ENCODE assay signal across 8 cellular contexts in the genomic region with DNA sequence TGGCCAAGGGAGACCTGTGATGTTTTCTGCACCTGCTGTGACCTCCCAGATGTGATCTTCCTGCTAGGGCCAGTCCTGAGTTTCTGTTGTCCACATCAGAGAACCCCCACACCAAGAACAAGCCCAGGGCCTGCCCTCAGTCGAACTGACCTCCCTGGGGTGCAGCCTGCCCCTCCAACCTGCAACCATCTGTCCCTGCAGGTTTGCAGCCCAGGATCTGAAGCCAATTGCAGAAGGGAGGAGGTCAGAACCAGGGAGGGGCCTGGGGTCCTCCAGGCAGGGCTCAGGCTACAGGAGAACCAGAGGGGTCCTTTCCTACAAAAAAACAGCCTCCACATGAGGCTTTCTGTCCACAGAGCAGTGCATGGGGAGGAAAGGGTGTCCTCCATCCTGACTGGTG. TPM values are rescaled to one million over a fixed set of nuclear protein-coding genes. Genes with fewer than 3 reads are reported as not detected.
DNase-seq lines count a peak whose midpoint lies in the region; ATAC-seq and TF ChIP-seq lines count a peak whose summit lies in the region.

No MANE protein-coding gene starts in this region.

- no peak for TF ChIP-seq POLR2A in sigmoid colon (IDR thresholded peaks at IDR 0.05)

- CTCF ChIA-PET in RWPE1 (lab: Yijun Ruan, JAX), result interaction anchor here (0.6 to 1.6 kb wide), 3 partner anchors 93 to 223 kb away, joined by 3 to 5 read pairs (median 5); no protein-coding TSS in a partner anchor

- WGBS in sigmoid colon, 2 donors, result 60 to 65% methylated on average over 1 of the region's 1 CpG

- no peak for ATAC-seq in GM21717 (IDR thresholded peaks at IDR 0.05; ENCODE audit: unreplicated experiment)
- no peak for ATAC-seq in esophagus mucosa

- POLR2A ChIA-PET in RWPE1 (lab: Yijun Ruan, JAX; ENCODE audit: low non-redundant PET), result no interaction called here

- peaks cover 3 to 15% (median 6%) of the 10 kb centered on the region in 4 donors for H3K36me3 ChIP-seq in sigmoid colon

- H3K27ac ChIP-seq in RWPE1, result peak overlapping the region; percentile 86
- peak overlapping the region; percentile 88 to 98 (median 96) for H3K27ac ChIP-seq in sigmoid colon

- no peak for DNase-seq in GM12864 (ENCODE audit: low read depth)
- DNase-seq in RWPE1 (ENCODE audit: low spot score), result no peak
- no peak for DNase-seq in fibroblast of mammary gland (ENCODE audit: low read depth)
- DNase-seq in sigmoid colon, result no peak
- no peak for DNase-seq in KBM-7
- DNase-seq in NCI-H446 (lab: John Stamatoyannopoulos, UW), result no peak

- no peaks in the 10 kb centered on the region for H3K9me3 ChIP-seq in sigmoid colon

- H3K4me3 ChIP-seq in GM12864 (ENCODE audit: low read depth, low read length) (peak overlapping the region; percentile 57; the same call in 1 of the 2 replicates), fibroblast of mammary gland (ENCODE audit: control insufficient read depth, low read depth, low read length) (peak overlapping the region; percentile 72), sigmoid colon (peak overlapping the region; percentile 74 to 85 (median 82))

- H3K27me3 ChIP-seq in sigmoid colon, result no peaks in the 10 kb centered on the region

- no peak for TF ChIP-seq EP300 in sigmoid colon (IDR thresholded peaks at IDR 0.05)

- TF ChIP-seq CTCF in GM12864 (IDR thresholded peaks at IDR 0.05; ENCODE audit: low read depth, low read length, missing control alignments) (no peak), RWPE1 (conservative IDR thresholded peaks at IDR 0.05; ENCODE audit: low read depth) (no peak), fibroblast of mammary gland (conservative IDR thresholded peaks at IDR 0.05; ENCODE audit: control insufficient read depth, insufficient read depth, low read depth, low read length) (no peak), sigmoid colon (IDR thresholded peaks at IDR 0.05) (no peak)

- in situ Hi-C loops in KBM-7 (cut with MboI; ENCODE audit: low pct_unique_long_range_greater_than_20kb, low sequenced_read_pairs), result no loop called here

- intact Hi-C loops in sigmoid colon (cut with DNase I), result loop anchor here (5.0 to 10.0 kb wide), 3 partner anchors 56 to 788 kb away; partner anchors contain the start of genes APBB1, FHIP1B, TRIM22 and TRIM5

- peaks cover 0 to 43% (median 36%) of the 10 kb centered on the region in 4 donors for H3K4me1 ChIP-seq in sigmoid colon

RNA-seq across cellular contexts. Expression of gene TRIM3, which starts 0.8 kb away (rescaled TPM):
- total RNA-seq in sigmoid colon (10 to 100 TPM; 19.8 to 27.1 (median 24.4) TPM), esophagus mucosa (2.7 TPM)
- polyA plus RNA-seq in sigmoid colon, result 10 to 100 TPM; 14.6 to 19.8 (median 17.1) TPM

RNA-seq across cellular contexts. Expression of gene ARFIP2, which starts 8.2 kb away (rescaled TPM):
- 10 to 100 TPM; 33.9 to 37.2 (median 35.3) TPM for total RNA-seq in sigmoid colon
- 10 to 100 TPM; 55.8 to 68.0 (median 60.7) TPM for polyA plus RNA-seq in sigmoid colon
- total RNA-seq in esophagus mucosa, result 36.3 TPM

RNA-seq across cellular contexts. Expression of gene TIMM10B, which starts 8.4 kb away (rescaled TPM):
- 10 to 100 TPM; 24.9 to 47.4 (median 44.2) TPM for total RNA-seq in sigmoid colon
- polyA plus RNA-seq in sigmoid colon, result 10 to 100 TPM; 31.2 to 37.7 (median 36.2) TPM
- total RNA-seq in esophagus mucosa, result 24.8 TPM

RNA-seq across cellular contexts. Expression of gene DNHD1, which starts 24.1 kb away (rescaled TPM):
- total RNA-seq in sigmoid colon (10 to 100 TPM; 12.5 to 29.9 (median 15.7) TPM), esophagus mucosa (4.9 TPM)
- polyA plus RNA-seq in sigmoid colon, result 10 to 100 TPM in 1 of 3 donors, 1 to 10 TPM in 2; 1.4 to 11.1 (median 3.6) TPM

RNA-seq across cellular contexts. Expression of gene HPX, which starts 32.1 kb away (rescaled TPM):
- 1 to 10 TPM in 1 of 4 donors, under 1 TPM in 1, not detected in 2; 0.54 to 3.0 TPM for total RNA-seq in sigmoid colon
- polyA plus RNA-seq in sigmoid colon, result 1 to 10 TPM in 1 of 3 donors, under 1 TPM in 1, not detected in 1; 0.69 to 1.8 TPM
- 0.64 TPM for total RNA-seq in esophagus mucosa
